8 cellular contexts compared by ENCODE assay signal in genomic region chr1:52554267-52554640, GRCh38.
DNase-seq lines count a peak whose midpoint lies in the region; ATAC-seq and TF ChIP-seq lines count a peak whose summit lies in the region.

No MANE protein-coding gene starts in this region.

- no peaks in the 10 kb centered on the region for H3K27me3 ChIP-seq in DOHH2 (ENCODE audit: control insufficient read depth, low read length)
- H3K27me3 ChIP-seq in MM.1S (replicated peaks; ENCODE audit: insufficient read depth, low read length): no peaks in the 10 kb centered on the region
- H3K27me3 ChIP-seq in neutrophil: no peaks in the 10 kb centered on the region

- H3K27ac ChIP-seq in DOHH2 (ENCODE audit: low read depth, low read length) (peak overlapping the region; percentile 93; the same call in 1 of the 2 replicates), MM.1S (ENCODE audit: low read length) (no peak overlapping the region), neutrophil (peak overlapping the region; percentile 86)

- H3K4me2 ChIP-seq in DOHH2 (ENCODE audit: low read length): peak overlapping the region; percentile 96
- 0 out of 2 replicates have a peak overlapping the region, but pooled peaks have one; percentile 99 for H3K4me2 ChIP-seq in MM.1S (ENCODE audit: low read depth, low read length)

- DNase-seq in MM.1S: no peak
- DNase-seq in choroid plexus epithelial cell (ENCODE audit: low read depth): no peak
- DNase-seq in ACHN: no peak
- DNase-seq in putamen (ENCODE audit: low spot score): no peak

- H3F3A ChIP-seq in DOHH2 (ENCODE audit: control insufficient read depth, insufficient read depth): peaks cover 22% of the 10 kb centered on the region
- H3F3A ChIP-seq in MM.1S (ENCODE audit: insufficient read depth, low read length): peaks cover 16% of the 10 kb centered on the region

- no peak overlapping the region; the same call in 1 of the 2 replicates for H3K9ac ChIP-seq in MM.1S (ENCODE audit: low read length)

- H2AFZ ChIP-seq in MM.1S (ENCODE audit: low read length): no peak overlapping the region

- H3K36me3 ChIP-seq in DOHH2 (ENCODE audit: control insufficient read depth, low read length) (peaks cover 6% of the 10 kb centered on the region), MM.1S (replicated peaks; ENCODE audit: insufficient read depth, low read length) (no peaks in the 10 kb centered on the region), neutrophil (no peaks in the 10 kb centered on the region)

- H3K9me2 ChIP-seq in DOHH2 (replicated peaks; ENCODE audit: control insufficient read depth, low read length) (no peaks in the 10 kb centered on the region), MM.1S (replicated peaks; ENCODE audit: insufficient read depth, low read length) (no peaks in the 10 kb centered on the region)

- H3K79me2 ChIP-seq in DOHH2 (ENCODE audit: control insufficient read depth, low read length): peaks cover 43% of the 10 kb centered on the region
- H3K79me2 ChIP-seq in MM.1S (ENCODE audit: low read length): peaks cover 33% of the 10 kb centered on the region

- no peak for ATAC-seq in HG03097 (IDR thresholded peaks at IDR 0.05; ENCODE audit: low FRiP score, unreplicated experiment)
- no peak for ATAC-seq in HG03139 (IDR thresholded peaks at IDR 0.05; ENCODE audit: unreplicated experiment)

- H3K4me3 ChIP-seq in DOHH2 (ENCODE audit: low read length): peak overlapping the region; percentile 92
- no peak overlapping the region for H3K4me3 ChIP-seq in MM.1S (ENCODE audit: low read length)
- peak overlapping the region; percentile 88 for H3K4me3 ChIP-seq in choroid plexus epithelial cell (ENCODE audit: low read depth, low read length)
- H3K4me3 ChIP-seq in neutrophil (ENCODE audit: low read depth in 1 of 2, low read length in 1 of 2): peak overlapping the region; percentile 93

- H4K20me1 ChIP-seq in DOHH2 (ENCODE audit: control insufficient read depth, insufficient read depth, low read depth, low read length) (peaks cover 9% of the 10 kb centered on the region), MM.1S (ENCODE audit: insufficient read depth, low read length) (no peaks in the 10 kb centered on the region)

- TF ChIP-seq CTCF in DOHH2 (IDR thresholded peaks at IDR 0.05; ENCODE audit: low read depth, low read length, poor library complexity, severe bottlenecking) (no peak), MM.1S (IDR thresholded peaks at IDR 0.05; ENCODE audit: low read length) (no peak), choroid plexus epithelial cell (conservative IDR thresholded peaks at IDR 0.05; ENCODE audit: low read depth, low read length) (no peak), neutrophil (IDR thresholded peaks at IDR 0.05) (no peak)

- H3K4me1 ChIP-seq in DOHH2 (ENCODE audit: control insufficient read depth, low read length): peaks cover 32% of the 10 kb centered on the region
- peaks cover 6% of the 10 kb centered on the region; the same call in 1 of the 2 replicates for H3K4me1 ChIP-seq in MM.1S (ENCODE audit: low read length)
- peaks cover 30 to 37% of the 10 kb centered on the region in 2 experiments for H3K4me1 ChIP-seq in neutrophil (ENCODE audit: control insufficient read depth in 1 of 2, insufficient read depth in 1 of 2, low read depth in 1 of 2, low read length in 1 of 2)

- in situ Hi-C loops in ACHN (cut with HindIII; ENCODE audit: low pct_ligation_motif_present, low pct_unique_long_range_greater_than_20kb, low sequenced_read_pairs): no loop called here

- H3K9me3 ChIP-seq in DOHH2 (ENCODE audit: control insufficient read depth, insufficient read depth, low read length) (no peaks in the 10 kb centered on the region), MM.1S (replicated peaks; ENCODE audit: insufficient read depth, low read length) (no peaks in the 10 kb centered on the region), neutrophil (no peaks in the 10 kb centered on the region)
